ENCODE assay signal across 8 cellular contexts in genomic region chr22:38873469-38874411, GRCh38. TPM values are rescaled to one million over a fixed set of nuclear protein-coding genes. Genes with fewer than 3 reads are reported as not detected.
DNase-seq lines count a peak whose midpoint lies in the region; ATAC-seq and TF ChIP-seq lines count a peak whose summit lies in the region.

No MANE protein-coding gene starts in this region.

- peaks cover 18% of the 10 kb centered on the region for H4K20me1 ChIP-seq in IMR-90 (ENCODE audit: insufficient read depth, low read length)

- H3K4me1 ChIP-seq in BE2C (peaks cover 11% of the 10 kb centered on the region), IMR-90 (ENCODE audit: control insufficient read depth, insufficient read depth, low read length) (no peaks in the 10 kb centered on the region), trophoblast cell (ENCODE audit: control insufficient read depth in 1 of 2, insufficient read depth in 2 of 2, low read length in 2 of 2) (peaks cover 0 to 1% of the 10 kb centered on the region in 2 experiments)

- in situ Hi-C loops in IMR-90 (cut with MboI; ENCODE audit: low sequenced_read_pairs) = loop anchor here (25.0 kb wide), 1 partner anchor 239 kb away; no protein-coding TSS in a partner anchor

- no peak overlapping the region for H4K5ac ChIP-seq in IMR-90 (ENCODE audit: low read depth, low read length)

- CTCF ChIA-PET in IMR-90 (lab: Yijun Ruan, JAX) = interaction anchor here (1.4 kb wide), 1 partner anchor 105 kb away, joined by 3 read pairs; no protein-coding TSS in a partner anchor

- no peak for TF ChIP-seq POLR2A in IMR-90 (IDR thresholded peaks at IDR 0.05; ENCODE audit: low read depth, low read length)

- H4K8ac ChIP-seq in IMR-90 (ENCODE audit: low read depth in 2 of 2, low read length in 2 of 2) (peak overlapping the region; percentile 67 to 93; a peak in 2 of 4 replicates), trophoblast cell (ENCODE audit: low read depth, low read length) (no peak overlapping the region)

- H3K56ac ChIP-seq in IMR-90 (ENCODE audit: extremely low read depth, insufficient read depth, low read length) = no peak overlapping the region

- H2BK120ac ChIP-seq in IMR-90 (ENCODE audit: low read depth, low read length) (no peak overlapping the region), trophoblast cell (ENCODE audit: insufficient read depth, low read length, poor library complexity) (no peak overlapping the region)

- H3K27me3 ChIP-seq in BE2C (no peaks in the 10 kb centered on the region), IMR-90 (ENCODE audit: control insufficient read depth, insufficient read depth, low read length) (no peaks in the 10 kb centered on the region; the same call in 1 of the 2 replicates), trophoblast cell (ENCODE audit: insufficient read depth, low read length) (no peaks in the 10 kb centered on the region)

- BruUV-seq in IMR-90 (replicated peaks; lab: Mats Ljungman, UMichigan) = no TSS peak

- peak overlapping the region; percentile 26 for H2AK9ac ChIP-seq in IMR-90 (replicated peaks; ENCODE audit: low read depth, low read length, poor library complexity)

- no peak overlapping the region for H2BK12ac ChIP-seq in trophoblast cell (ENCODE audit: low read length)

- peaks cover 8 to 28% of the 10 kb centered on the region in 2 experiments for H3K79me1 ChIP-seq in IMR-90 (ENCODE audit: low read depth in 1 of 2, low read length in 2 of 2)
- H3K79me1 ChIP-seq in trophoblast cell (ENCODE audit: low read length) = peaks cover 8% of the 10 kb centered on the region

- H3K9me3 ChIP-seq in BE2C (no peaks in the 10 kb centered on the region), IMR-90 (ENCODE audit: control insufficient read depth, insufficient read depth, low read length) (peaks cover 2% of the 10 kb centered on the region; the same call in 1 of the 2 replicates), trophoblast cell (ENCODE audit: insufficient read depth, low read depth, low read length) (peaks cover 2% of the 10 kb centered on the region)

- no peak overlapping the region for H3K27ac ChIP-seq in IMR-90 (ENCODE audit: insufficient read depth, low read length)
- H3K27ac ChIP-seq in trophoblast cell (ENCODE audit: low read depth, low read length) = no peak overlapping the region

- DNase-seq in BE2C (no peak), IMR-90 (no peak), trophoblast cell (peak; percentile 51 to 55), HuH-7.5 (ENCODE audit: low spot score) (no peak)
- peak; percentile 75 to 81 for DNase-seq in activated CD4-positive, alpha-beta T cell treated with anti-CD3 and anti-CD28 coated beads for 4 hours
- DNase-seq in effector CD4-positive, alpha-beta T cell = peak; percentile 59

- H3K23ac ChIP-seq in IMR-90 (ENCODE audit: low read depth, low read length) = peak overlapping the region; percentile 44; the same call in 1 of the 2 replicates
- H3K23ac ChIP-seq in trophoblast cell (ENCODE audit: low read length) = no peak overlapping the region

- TF ChIP-seq RAD21 in IMR-90 (IDR thresholded peaks at IDR 0.05; ENCODE audit: low read length) = no peak

- TF ChIP-seq CTCF in BE2C (IDR thresholded peaks at IDR 0.05; ENCODE audit: low read depth, low read length) = no peak
- no peak for TF ChIP-seq CTCF in IMR-90 (conservative IDR thresholded peaks at IDR 0.05; ENCODE audit: low read depth, low read length)

- no peak overlapping the region; the same call in 2 of the 3 replicates for H2BK15ac ChIP-seq in IMR-90 (ENCODE audit: low read depth, low read length)

- H3K14ac ChIP-seq in IMR-90 (replicated peaks; ENCODE audit: low read depth, low read length) (no peak overlapping the region), trophoblast cell (ENCODE audit: low read length) (no peak overlapping the region)

- POLR2A ChIA-PET in IMR-90 (lab: Charles Lee; ENCODE audit: unreplicated experiment) = no interaction called here

- peak overlapping the region; percentile 76 for H3K4me3 ChIP-seq in BE2C (ENCODE audit: low read depth, low read length)
- H3K4me3 ChIP-seq in IMR-90 (ENCODE audit: insufficient read depth, low read depth, low read length) = no peak overlapping the region
- H3K4me3 ChIP-seq in trophoblast cell (ENCODE audit: low read depth, low read length) = no peak overlapping the region

- no peak overlapping the region for H4K12ac ChIP-seq in trophoblast cell (ENCODE audit: low read depth, low read length)

- H3K4me2 ChIP-seq in IMR-90 (ENCODE audit: low read depth, low read length) (peak overlapping the region; percentile 85; the same call in 1 of the 2 replicates), trophoblast cell (ENCODE audit: low read length) (no peak overlapping the region)

- H3K9me1 ChIP-seq in IMR-90 (ENCODE audit: insufficient read depth, low read length) = peaks cover 4% of the 10 kb centered on the region; the same call in 1 of the 2 replicates

- dilution Hi-C loops in IMR-90 (cut with HindIII; ENCODE audit: low sequenced_read_pairs, unreplicated experiment) = no loop called here

- H2BK20ac ChIP-seq in IMR-90 (ENCODE audit: low read depth, low read length) = no peak overlapping the region

- H2BK5ac ChIP-seq in IMR-90 (ENCODE audit: low read depth, low read length, poor library complexity, severe bottlenecking) (no peak overlapping the region), trophoblast cell (ENCODE audit: low read depth, low read length, poor library complexity) (no peak overlapping the region)

- intact Hi-C loops in IMR-90 (cut with micrococcal nuclease) = loop anchor here (2.0 to 5.0 kb wide), 3 partner anchors 51 to 434 kb away; partner anchors contain the start of gene APOBEC3B

- H4K91ac ChIP-seq in IMR-90 (ENCODE audit: insufficient read depth, low read depth, low read length) (no peak overlapping the region), trophoblast cell (ENCODE audit: low read depth, low read length) (no peak overlapping the region)

- 0 out of 2 replicates have a peak overlapping the region, but pooled peaks have one; percentile 91 for H3K4ac ChIP-seq in IMR-90 (ENCODE audit: low read depth, low read length)
- no peak overlapping the region for H3K4ac ChIP-seq in trophoblast cell (ENCODE audit: low read depth, low read length)

- H3K9ac ChIP-seq in IMR-90 (ENCODE audit: low read depth, low read length) (no peak overlapping the region), trophoblast cell (ENCODE audit: low read length) (no peak overlapping the region)

- H2AK5ac ChIP-seq in IMR-90 (ENCODE audit: low read depth, low read length) (peak overlapping the region; percentile 67; the same call in 1 of the 2 replicates), trophoblast cell (ENCODE audit: low read length) (no peak overlapping the region)

- H2AFZ ChIP-seq in IMR-90 (replicated peaks; ENCODE audit: low read length, poor library complexity) = peak overlapping the region; percentile 34
- H2AFZ ChIP-seq in trophoblast cell (ENCODE audit: insufficient read depth, low read length, poor library complexity) = no peak overlapping the region

- H3K79me2 ChIP-seq in trophoblast cell (ENCODE audit: control insufficient read depth, insufficient read depth, low read length, poor library complexity) = peaks cover 6% of the 10 kb centered on the region

- ATAC-seq in IMR-90 (ENCODE audit: low read depth) = no peak
- no peak for ATAC-seq in GM18870 (IDR thresholded peaks at IDR 0.05; ENCODE audit: unreplicated experiment)
- no peak for ATAC-seq in GM21576 (IDR thresholded peaks at IDR 0.05; ENCODE audit: unreplicated experiment)

- 90% methylated on average over 4 of the region's 9 CpGs; no CpG with 5 or more reads in 1 of the 2 experiments for WGBS in IMR-90 (ENCODE audit: extremely low coverage in 2 of 2, insufficient read length in 1 of 2), 2 experiments
- WGBS in trophoblast cell (ENCODE audit: extremely low coverage, insufficient coverage, insufficient read length) = no CpG with 5 or more reads among the region's 9 CpGs

- H3K36me3 ChIP-seq in BE2C = peaks cover 12% of the 10 kb centered on the region
- peaks cover 9% of the 10 kb centered on the region for H3K36me3 ChIP-seq in IMR-90 (ENCODE audit: control insufficient read depth, insufficient read depth, low read length)
- peaks cover 0 to 4% of the 10 kb centered on the region in 2 experiments for H3K36me3 ChIP-seq in trophoblast cell (ENCODE audit: control insufficient read depth in 1 of 2, insufficient read depth in 2 of 2, low read length in 2 of 2)

- H3K18ac ChIP-seq in IMR-90 (ENCODE audit: low read depth, low read length) (no peak overlapping the region), trophoblast cell (ENCODE audit: low read length) (no peak overlapping the region)

TF ChIP-seq in IMR-90, 13 proteins besides CTCF, POLR2A, EP300 and RAD21 (continues in another document):
- TF ChIP-seq RFX5 (IDR thresholded peaks at IDR 0.05; ENCODE audit: low read depth, low read length) = no peak
- TF ChIP-seq BHLHE40 (IDR thresholded peaks at IDR 0.05; ENCODE audit: low read depth, low read length) = no peak
- TF ChIP-seq MXI1 (IDR thresholded peaks at IDR 0.05; ENCODE audit: borderline replicate concordance, low read depth, low read length) = no peak
- TF ChIP-seq CHD1 (IDR thresholded peaks at IDR 0.05; ENCODE audit: low read depth, low read length) = no peak
- TF ChIP-seq RCOR1 (IDR thresholded peaks at IDR 0.05; ENCODE audit: insufficient replicate concordance, low read length) = no peak
- TF ChIP-seq NFE2L2 (IDR thresholded peaks at IDR 0.05; ENCODE audit: low read depth, low read length) = no peak
- no peak for TF ChIP-seq USF2 (IDR thresholded peaks at IDR 0.05; ENCODE audit: low read depth, low read length)
- TF ChIP-seq MAFK (IDR thresholded peaks at IDR 0.05; ENCODE audit: low read depth, low read length) = no peak
- no peak for TF ChIP-seq MAZ (IDR thresholded peaks at IDR 0.05; ENCODE audit: borderline replicate concordance, low read depth, low read length)

RNA-seq across cellular contexts. Expression of gene CBX6, which starts 1.7 kb away (rescaled TPM):
- 69.0 TPM for polyA plus RNA-seq in BE2C (2012; ENCODE audit: insufficient read depth, insufficient read length, low read depth)
- 15.2 and 17.5 TPM in 2 replicates for total RNA-seq in IMR-90 (2012; rRNA removed)
- 19.0 and 19.9 TPM in 2 replicates for polyA plus RNA-seq in IMR-90 (2012; rRNA removed)
- polyA plus RNA-seq in IMR-90 (2012; cell fraction: cytosol; rRNA removed) = 9.6 and 14.6 TPM in 2 replicates
- polyA plus RNA-seq in IMR-90 (2012; cell fraction: nucleus; rRNA removed; ENCODE audit: low replicate concordance) = 26.7 and 45.8 TPM in 2 replicates
- 5.0 and 5.3 TPM in 2 replicates for polyA plus RNA-seq in trophoblast cell (2013)

RNA-seq across cellular contexts. Expression of gene NPTXR, which starts 29.9 kb away (rescaled TPM):
- 3.0 TPM for polyA plus RNA-seq in BE2C (2012; ENCODE audit: insufficient read depth, insufficient read length, low read depth)
- 0.28 and 0.36 TPM in 2 replicates for total RNA-seq in IMR-90 (2012; rRNA removed)
- 1.8 and 2.2 TPM in 2 replicates for polyA plus RNA-seq in IMR-90 (2012; rRNA removed)
- polyA plus RNA-seq in IMR-90 (2012; cell fraction: cytosol; rRNA removed) = 1.3 and 2.3 TPM in 2 replicates
- polyA plus RNA-seq in IMR-90 (2012; cell fraction: nucleus; rRNA removed; ENCODE audit: low replicate concordance) = 1.4 and 1.6 TPM in 2 replicates
- 0.44 and 0.51 TPM in 2 replicates for polyA plus RNA-seq in trophoblast cell (2013)

Comparison
In these comparisons a context has a peak if more than half of its experiments do, and no peak if none do; other contexts are left out.
1. DNase-seq: peak in activated CD4-positive, alpha-beta T cell treated with anti-CD3 and anti-CD28 coated beads for 4 hours (2 of 2), effector CD4-positive, alpha-beta T cell (single experiment) and trophoblast cell (2 of 2); none in BE2C (single experiment), IMR-90 (single experiment) and HuH-7.5 (single experiment).